ENCODE assay signal across 8 cellular contexts in the genomic region with DNA sequence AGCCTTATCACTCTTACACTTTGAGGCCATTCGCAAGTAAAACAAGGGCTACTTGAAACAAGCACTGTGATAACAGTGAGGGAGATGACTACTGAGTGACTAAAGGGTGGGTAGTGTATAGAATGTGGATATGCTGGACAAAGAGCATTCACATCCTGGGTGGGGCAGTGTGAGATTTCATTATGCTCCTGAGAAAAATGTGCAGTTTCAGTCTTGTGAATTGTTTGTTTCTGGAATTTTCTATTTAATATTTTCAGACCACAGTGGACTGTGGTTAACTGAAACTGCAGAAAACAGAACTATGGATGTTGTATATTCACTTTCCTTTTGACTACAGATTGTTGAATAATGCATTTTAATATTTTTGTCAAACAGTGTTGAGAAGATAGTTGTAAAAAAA. TPM values are rescaled to one million over a fixed set of nuclear protein-coding genes. Genes with fewer than 3 reads are reported as not detected.
DNase-seq lines count a peak whose midpoint lies in the region; TF ChIP-seq lines count a peak whose summit lies in the region.

No MANE protein-coding gene starts in this region.

- H3F3A ChIP-seq in GM23248 (ENCODE audit: insufficient read depth) = peaks cover 21% of the 10 kb centered on the region

- H3K4me2 ChIP-seq in GM23248 (ENCODE audit: unreplicated experiment) = peak overlapping the region; percentile 80
- H3K4me2 ChIP-seq in OCI-LY7 (ENCODE audit: low read length) = no peak overlapping the region

- peaks cover 57% of the 10 kb centered on the region for H3K9me3 Mint-ChIP-seq in nephron progenitor cell

- H3K9ac ChIP-seq in GM23248 = peak overlapping the region; percentile 64

- POLR2A ChIA-PET in OCI-LY7 (lab: Charles Lee) = no interaction called here

- WGBS in GM23248 (ENCODE audit: low coverage in 1 of 2, low lambda C conversion rate in 2 of 2, missing lambda C conversion rate in 2 of 2), 2 experiments = 65 to 78% methylated on average over 1 of the region's 1 CpG

- H2AFZ ChIP-seq in GM23248 (0 out of 2 replicates have a peak overlapping the region, but pooled peaks have one; percentile 24), OCI-LY7 (ENCODE audit: low read length) (no peak overlapping the region)

- H3K36me3 ChIP-seq in GM23248 (ENCODE audit: low read depth) (peaks cover 36% of the 10 kb centered on the region; the same call in 1 of the 2 replicates), OCI-LY7 (ENCODE audit: insufficient read depth, low read length) (peaks cover 63% of the 10 kb centered on the region)

- H3K79me2 ChIP-seq in GM23248 (ENCODE audit: insufficient read depth) (peaks cover 67% of the 10 kb centered on the region), OCI-LY7 (ENCODE audit: insufficient read depth, low read depth, low read length) (no peaks in the 10 kb centered on the region)

- H4K20me1 ChIP-seq in GM23248 (ENCODE audit: insufficient read depth) (no peaks in the 10 kb centered on the region), OCI-LY7 (ENCODE audit: insufficient read depth, low read length) (no peaks in the 10 kb centered on the region)

- H3K27me3 Mint-ChIP-seq in nephron progenitor cell (ENCODE audit: low read depth, poor library complexity) = no peaks in the 10 kb centered on the region

- H3K9me2 ChIP-seq in GM23248 (ENCODE audit: insufficient read depth) (no peaks in the 10 kb centered on the region), OCI-LY7 (ENCODE audit: insufficient read depth, low read length) (no peaks in the 10 kb centered on the region)

- no peak overlapping the region for H3K4me3 Mint-ChIP-seq in nephron progenitor cell

- H3K9me3 ChIP-seq in GM23248 (ENCODE audit: low read depth) (no peaks in the 10 kb centered on the region), OCI-LY7 (ENCODE audit: low read length) (no peaks in the 10 kb centered on the region)

- in situ Hi-C loops in GM23248 (cut with MboI) (no loop called here), GM13977 (cut with MboI; ENCODE audit: low pct_unique_long_range_greater_than_20kb, low sequenced_read_pairs, unreplicated experiment) (no loop called here)

- peaks cover 28% of the 10 kb centered on the region for H3K4me1 ChIP-seq in GM23248 (ENCODE audit: insufficient read depth)
- no peaks in the 10 kb centered on the region for H3K4me1 ChIP-seq in OCI-LY7 (ENCODE audit: insufficient read depth, low read length, poor library complexity, severe bottlenecking)

- H3K36me3 Mint-ChIP-seq in nephron progenitor cell (ENCODE audit: low read depth) = peaks cover 94% of the 10 kb centered on the region

- peaks cover 7% of the 10 kb centered on the region for H3K4me1 Mint-ChIP-seq in nephron progenitor cell

- CTCF ChIA-PET in OCI-LY7 (lab: Charles Lee; ENCODE audit: unreplicated experiment) = no interaction called here

- TF ChIP-seq CTCF in OCI-LY7 (conservative IDR thresholded peaks at IDR 0.05; ENCODE audit: low read length) (no peak), nephron progenitor cell (IDR thresholded peaks at IDR 0.05) (no peak), GM13977 (IDR thresholded peaks at IDR 0.05; ENCODE audit: extremely low read depth, insufficient read depth, missing control alignments) (no peak)

- H3K27ac ChIP-seq in GM23248 = peak overlapping the region; percentile 81
- no peak overlapping the region for H3K27ac ChIP-seq in OCI-LY7 (ENCODE audit: low read depth, low read length, poor library complexity, severe bottlenecking)

- H3K4me3 ChIP-seq in GM23248 (peak overlapping the region; percentile 51), OCI-LY7 (ENCODE audit: low read depth, low read length, poor library complexity, severe bottlenecking) (no peak overlapping the region)

- H3K27me3 ChIP-seq in GM23248 (replicated peaks; ENCODE audit: insufficient read depth) = no peaks in the 10 kb centered on the region

- intact Hi-C loops in OCI-LY7 (cut with micrococcal nuclease; ENCODE audit: unreplicated experiment) = no loop called here

- H3K27ac Mint-ChIP-seq in nephron progenitor cell = no peak overlapping the region

- peak; percentile 51 for DNase-seq in GM03348 (ENCODE audit: low spot score)
- peak; percentile 81 for DNase-seq in GM23248
- peak; percentile 92 for DNase-seq in LHCN-M2 (ENCODE audit: low read depth)
- peak; percentile 92 for DNase-seq in iris pigment epithelial cell (ENCODE audit: low read depth)
- no peak for DNase-seq in OCI-LY7 (ENCODE audit: low spot score)
- no peak for DNase-seq in nephron progenitor cell
- DNase-seq in GM13977 (ENCODE audit: low spot score) = no peak
- no peak for DNase-seq in epidermal melanocyte (ENCODE audit: insufficient read length, low spot score)

- no TSS peak for BruUV-seq in OCI-LY7 (replicated peaks; lab: Mats Ljungman, UMichigan)

RNA-seq across cellular contexts. Expression of a gene that starts 25.1 kb away (rescaled TPM):
- 4.7 and 4.8 TPM in 2 replicates for total RNA-seq in GM23248 (2014; rRNA removed; shearing (Covaris generic))
- polyA plus RNA-seq in GM23248 (2016; fragmentation: Nextera tagmentation; extraction: Ambion mirVana) = 2.5 and 2.8 TPM in 2 replicates
- 2.5 and 5.7 TPM in 2 replicates for total RNA-seq in LHCN-M2 (2014; rRNA removed)
- 14.9 TPM for polyA plus RNA-seq in LHCN-M2 (2012)
- total RNA-seq in OCI-LY7 (2014; rRNA removed; shearing (Covaris generic)) = not detected in 2 replicates
- not detected in 2 replicates for total RNA-seq in OCI-LY7 (2022)

Comparison
In these comparisons a context has a peak if more than half of its experiments do, and no peak if none do; other contexts are left out.
1. DNase-seq: peak in GM03348 (single experiment), GM23248 (single experiment), LHCN-M2 (single experiment) and iris pigment epithelial cell (single experiment); none in OCI-LY7 (single experiment), nephron progenitor cell (single experiment), GM13977 (single experiment) and epidermal melanocyte (single experiment).